Comparison of ENCODE assay signal across 16 cellular contexts in genomic region chr3:86711634-86712033, GRCh38.
A peak's percentile ranks its signal among the peaks of the same experiment; 100 is the strongest.
DNase-seq lines count a peak whose midpoint lies in the region; ATAC-seq and TF ChIP-seq lines count a peak whose summit lies in the region.
"Had no signal": no experiment of that assay in that cellular context is flagged by ENCODE, and none has a peak within 500 bp of the region (broad histone marks: within the 10 kb centered on the region; RNA-seq: fewer than 3 reads in every experiment).

No MANE protein-coding gene starts in this region.

- no peaks in the 10 kb centered on the region for H3K27me3 ChIP-seq in neural cell (ENCODE audit: insufficient read depth, low read depth, low read length)
- H3K27me3 ChIP-seq: BLaER1 treated with 17β-estradiol and CSF1 and Interleukin-3, amounts not matched to agents 10 nM and 100 nM had no signal

- H3F3A ChIP-seq in neural cell (ENCODE audit: insufficient read depth, low read length, poor library complexity, severe bottlenecking): peaks cover 4% of the 10 kb centered on the region

- TF ChIP-seq CTCF in neural cell (IDR thresholded peaks at IDR 0.05; ENCODE audit: poor library complexity, severe bottlenecking): no peak
- TF ChIP-seq CTCF in mucosa of descending colon (IDR thresholded peaks at IDR 0.05): no peak

- no peaks in the 10 kb centered on the region for H3K79me2 ChIP-seq in neural cell (replicated peaks; ENCODE audit: insufficient read depth, low read length)

- ATAC-seq in mucosa of descending colon: no peak
- ATAC-seq: A549; CD8-positive, alpha-beta T cell had no signal

- intact Hi-C loops in mucosa of descending colon (cut with DNase I, micrococcal nuclease): no loop called here

- no peaks in the 10 kb centered on the region for H3K9me3 ChIP-seq in neural cell (ENCODE audit: low read length)
- no peaks in the 10 kb centered on the region for H3K9me3 ChIP-seq in mucosa of descending colon
- H3K9me3 ChIP-seq: A549, Caco-2 had no signal

- H4K20me1 ChIP-seq in neural cell (ENCODE audit: insufficient read depth): no peaks in the 10 kb centered on the region
- H4K20me1 ChIP-seq: BLaER1 treated with 17β-estradiol and CSF1 and Interleukin-3, amounts not matched to agents 10 nM and 100 nM had no signal

- no peaks in the 10 kb centered on the region for H3K9me2 ChIP-seq in neural cell (ENCODE audit: insufficient read depth, low read length)

- DNase-seq in NCI-H2227 (lab: John Stamatoyannopoulos, UW; ENCODE audit: unreplicated experiment) (peak; percentile 13), NCI-H2227 treated with DMSO at 0.1 percent for 48 hours (lab: John Stamatoyannopoulos, UW) (no peak), LHCN-M2 (ENCODE audit: low read depth) (peak; percentile 3), mucosa of descending colon (no peak)
- DNase-seq: AML-193; Caco-2; Calu3; CD4-positive, alpha-beta T cell; CD8-positive, alpha-beta T cell; DMS79 treated with DMSO at 0.1 percent for 48 hours; GF-D8 had no signal

- no peak overlapping the region for H3K9ac ChIP-seq in neural cell (ENCODE audit: low read length)
- H3K9ac ChIP-seq: BLaER1 treated with 17β-estradiol and CSF1 and Interleukin-3, amounts not matched to agents 10 nM and 100 nM had no signal

- H3K4me3 ChIP-seq in neural cell (ENCODE audit: low read length) (no peak overlapping the region), mucosa of descending colon (no peak overlapping the region)
- H3K4me3 ChIP-seq: A549; BLaER1 treated with 17β-estradiol and CSF1 and Interleukin-3, amounts not matched to agents 10 nM and 100 nM had no signal

- H3K4me1 ChIP-seq in mucosa of descending colon (ENCODE audit: low read depth): no peaks in the 10 kb centered on the region
- H3K4me1 ChIP-seq: A549; BLaER1 treated with 17β-estradiol and CSF1 and Interleukin-3, amounts not matched to agents 10 nM and 100 nM had no signal

- TF ChIP-seq RAD21 in neural cell (conservative IDR thresholded peaks at IDR 0.05): no peak

- H3K4me2 ChIP-seq in neural cell (ENCODE audit: low read length): peak overlapping the region; percentile 16
- H3K4me2 ChIP-seq: A549; BLaER1 treated with 17β-estradiol and CSF1 and Interleukin-3, amounts not matched to agents 10 nM and 100 nM had no signal

- peak overlapping the region; percentile 57 for H3K27ac ChIP-seq in neural cell (ENCODE audit: low read length)
- H3K27ac ChIP-seq: 22Rv1; A549; BLaER1 treated with 17β-estradiol and CSF1 and Interleukin-3, amounts not matched to agents 10 nM and 100 nM; C4-2B had no signal

- TF ChIP-seq EP300 in neural cell (conservative IDR thresholded peaks at IDR 0.05; ENCODE audit: poor library complexity, severe bottlenecking): peak; percentile 89

- H3K36me3 ChIP-seq in neural cell (ENCODE audit: insufficient read depth, low read length) (no peaks in the 10 kb centered on the region), mucosa of descending colon (ENCODE audit: low read depth) (no peaks in the 10 kb centered on the region)
- H3K36me3 ChIP-seq: BLaER1 treated with 17β-estradiol and CSF1 and Interleukin-3, amounts not matched to agents 10 nM and 100 nM had no signal

- H2AFZ ChIP-seq in neural cell (ENCODE audit: low read depth, low read length): no peak overlapping the region

TF ChIP-seq in neural cell, 6 proteins besides CTCF, POLR2A, EP300 and RAD21:
- TF ChIP-seq, protein P1, sequence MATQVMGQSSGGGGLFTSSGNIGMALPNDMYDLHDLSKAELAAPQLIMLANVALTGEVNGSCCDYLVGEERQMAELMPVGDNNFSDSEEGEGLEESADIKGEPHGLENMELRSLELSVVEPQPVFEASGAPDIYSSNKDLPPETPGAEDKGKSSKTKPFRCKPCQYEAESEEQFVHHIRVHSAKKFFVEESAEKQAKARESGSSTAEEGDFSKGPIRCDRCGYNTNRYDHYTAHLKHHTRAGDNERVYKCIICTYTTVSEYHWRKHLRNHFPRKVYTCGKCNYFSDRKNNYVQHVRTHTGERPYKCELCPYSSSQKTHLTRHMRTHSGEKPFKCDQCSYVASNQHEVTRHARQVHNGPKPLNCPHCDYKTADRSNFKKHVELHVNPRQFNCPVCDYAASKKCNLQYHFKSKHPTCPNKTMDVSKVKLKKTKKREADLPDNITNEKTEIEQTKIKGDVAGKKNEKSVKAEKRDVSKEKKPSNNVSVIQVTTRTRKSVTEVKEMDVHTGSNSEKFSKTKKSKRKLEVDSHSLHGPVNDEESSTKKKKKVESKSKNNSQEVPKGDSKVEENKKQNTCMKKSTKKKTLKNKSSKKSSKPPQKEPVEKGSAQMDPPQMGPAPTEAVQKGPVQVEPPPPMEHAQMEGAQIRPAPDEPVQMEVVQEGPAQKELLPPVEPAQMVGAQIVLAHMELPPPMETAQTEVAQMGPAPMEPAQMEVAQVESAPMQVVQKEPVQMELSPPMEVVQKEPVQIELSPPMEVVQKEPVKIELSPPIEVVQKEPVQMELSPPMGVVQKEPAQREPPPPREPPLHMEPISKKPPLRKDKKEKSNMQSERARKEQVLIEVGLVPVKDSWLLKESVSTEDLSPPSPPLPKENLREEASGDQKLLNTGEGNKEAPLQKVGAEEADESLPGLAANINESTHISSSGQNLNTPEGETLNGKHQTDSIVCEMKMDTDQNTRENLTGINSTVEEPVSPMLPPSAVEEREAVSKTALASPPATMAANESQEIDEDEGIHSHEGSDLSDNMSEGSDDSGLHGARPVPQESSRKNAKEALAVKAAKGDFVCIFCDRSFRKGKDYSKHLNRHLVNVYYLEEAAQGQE (IDR thresholded peaks at IDR 0.05; ENCODE audit: borderline replicate concordance): peak; percentile 78
- TF ChIP-seq SMC3 (conservative IDR thresholded peaks at IDR 0.05; ENCODE audit: poor library complexity) (no peak), MXI1 (conservative IDR thresholded peaks at IDR 0.05; ENCODE audit: poor library complexity, severe bottlenecking) (no peak), TAF1 (IDR thresholded peaks at IDR 0.05; ENCODE audit: low read depth) (no peak), EZH2 (IDR thresholded peaks at IDR 0.05; ENCODE audit: borderline replicate concordance, insufficient read depth, low read length, poor library complexity, severe bottlenecking) (no peak), POLR2AphosphoS5 (IDR thresholded peaks at IDR 0.05) (peak; percentile 86)

Comparison
In these comparisons a context has a peak if more than half of its experiments do, and no peak if none do; other contexts are left out.
1. DNase-seq: peak in NCI-H2227 (single experiment) and LHCN-M2 (single experiment); none in NCI-H2227 treated with DMSO at 0.1 percent for 48 hours (single experiment) and mucosa of descending colon (0 of 3).